16 cellular contexts compared by ENCODE assay signal in the genomic region with DNA sequence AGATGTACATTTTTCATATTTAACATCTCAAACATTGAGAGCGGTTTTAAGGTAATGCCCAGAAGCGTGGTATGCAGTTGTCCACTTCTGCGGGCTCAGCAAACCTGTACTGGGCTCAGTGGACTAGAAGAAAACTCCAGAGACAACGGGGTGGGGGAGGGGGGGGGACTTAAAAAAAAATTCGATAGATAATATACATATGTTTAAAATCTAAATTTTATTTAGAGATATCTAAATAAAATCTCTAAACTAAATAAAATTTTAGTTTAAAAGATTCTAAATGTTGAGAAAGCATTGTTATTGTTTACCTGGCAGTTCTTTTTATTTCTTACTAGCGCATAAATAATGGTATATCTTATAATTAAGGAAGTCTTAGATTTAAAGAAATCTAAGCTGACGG. TPM values are rescaled to one million over a fixed set of nuclear protein-coding genes. Genes with fewer than 3 reads are reported as not detected.
DNase-seq lines count a peak whose midpoint lies in the region; ATAC-seq and TF ChIP-seq lines count a peak whose summit lies in the region.
"Had no signal": no experiment of that assay in that cellular context is flagged by ENCODE, and none has a peak within 500 bp of the region (broad histone marks: within the 10 kb centered on the region; RNA-seq: fewer than 3 reads in every experiment).

No MANE protein-coding gene starts in this region.

- no peak overlapping the region for H3K27ac ChIP-seq in GM23338 (ENCODE audit: low read depth)
- no peak overlapping the region for H3K27ac ChIP-seq in smooth muscle cell (ENCODE audit: low read depth)
- H3K27ac ChIP-seq: cardiac muscle cell, left lung had no signal

- ATAC-seq in activated T-cell treated with anti-CD3 and anti-CD28 coated beads, Interleukin-2, amount 50 U/mL, for 4 hours: no peak
- ATAC-seq in GM23338 (no peak), HG02642 (IDR thresholded peaks at IDR 0.05; ENCODE audit: poor library complexity, unreplicated experiment) (no peak), left lobe of liver (no peak)

- no peaks in the 10 kb centered on the region for H3K9me2 ChIP-seq in GM23338 (ENCODE audit: insufficient read depth)

- H3F3A ChIP-seq in GM23338 (replicated peaks; ENCODE audit: low read depth) (no peaks in the 10 kb centered on the region), smooth muscle cell (ENCODE audit: low read depth) (no peaks in the 10 kb centered on the region)

- no peak for DNase-seq in activated T-cell treated with anti-CD3 and anti-CD28 coated beads, Interleukin-2, amount 50 U/mL, for 4 hours
- DNase-seq in activated T-cell treated with anti-CD3 and anti-CD28 coated beads, Interleukin-2, amount 50 U/mL, for 48 hours: no peak
- DNase-seq in GM23338 (ENCODE audit: low spot score) (no peak), smooth muscle cell (lab: John Stamatoyannopoulos, UW; ENCODE audit: unreplicated experiment) (no peak), left lobe of liver (ENCODE audit: low spot score) (no peak), NCI-H187 (lab: John Stamatoyannopoulos, UW) (no peak)
- DNase-seq in activated naive CD8-positive, alpha-beta T cell treated with anti-CD3 and anti-CD28 coated beads for 36 hours: no peak
- DNase-seq: amniotic stem cell, DMS153, GDM1, left lung had no signal

- H3K36me3 ChIP-seq in GM23338 (ENCODE audit: insufficient read depth) (no peaks in the 10 kb centered on the region), smooth muscle cell (ENCODE audit: low read depth) (no peaks in the 10 kb centered on the region)
- H3K36me3 ChIP-seq: cardiac muscle cell, left lung had no signal

- peaks cover 49% of the 10 kb centered on the region for H3K27me3 ChIP-seq in GM23338 (ENCODE audit: insufficient read depth)
- H3K27me3 ChIP-seq in smooth muscle cell (ENCODE audit: low read depth): peaks cover 65% of the 10 kb centered on the region

- 94% methylated on average over 7 of the region's 7 CpGs for WGBS in smooth muscle cell (ENCODE audit: low lambda C conversion rate)

- no peaks in the 10 kb centered on the region for H4K20me1 ChIP-seq in GM23338 (replicated peaks; ENCODE audit: insufficient read depth)
- no peaks in the 10 kb centered on the region for H4K20me1 ChIP-seq in smooth muscle cell (ENCODE audit: low read depth)

- H3K9me3 ChIP-seq in smooth muscle cell (replicated peaks; ENCODE audit: low read depth): no peaks in the 10 kb centered on the region
- H3K9me3 ChIP-seq: left lung had no signal

- H2AFZ ChIP-seq in GM23338: no peak overlapping the region
- H2AFZ ChIP-seq in smooth muscle cell (ENCODE audit: low read depth): no peak overlapping the region

- H3K27me3 Mint-ChIP-seq in activated T-cell treated with anti-CD3 and anti-CD28 coated beads, Interleukin-2, amount 50 U/mL, for 4 hours (ENCODE audit: low read depth): peaks cover 12% of the 10 kb centered on the region
- peaks cover 21% of the 10 kb centered on the region for H3K27me3 Mint-ChIP-seq in GM23338 (ENCODE audit: insufficient read depth, low read depth, poor library complexity)
- peaks cover 35% of the 10 kb centered on the region for H3K27me3 Mint-ChIP-seq in activated naive CD8-positive, alpha-beta T cell treated with anti-CD3 and anti-CD28 coated beads for 36 hours

- H3K79me2 ChIP-seq in GM23338 (replicated peaks; ENCODE audit: insufficient read depth) (no peaks in the 10 kb centered on the region), smooth muscle cell (ENCODE audit: low read depth) (no peaks in the 10 kb centered on the region)

- no peak overlapping the region for H3K9ac ChIP-seq in smooth muscle cell (ENCODE audit: low read depth)

- H3K4me3 Mint-ChIP-seq in activated T-cell treated with anti-CD3 and anti-CD28 coated beads, Interleukin-2, amount 50 U/mL, for 4 hours: peak overlapping the region; percentile 84
- peak overlapping the region; percentile 77; the same call in 1 of the 3 replicates for H3K4me3 Mint-ChIP-seq in GM23338
- H3K4me3 Mint-ChIP-seq in activated naive CD8-positive, alpha-beta T cell treated with anti-CD3 and anti-CD28 coated beads for 36 hours: no peak overlapping the region

- H3K4me1 ChIP-seq in GM23338 (ENCODE audit: insufficient read depth) (no peaks in the 10 kb centered on the region), smooth muscle cell (ENCODE audit: low read depth) (peaks cover 10% of the 10 kb centered on the region)

- no peaks in the 10 kb centered on the region for H3K9me3 Mint-ChIP-seq in activated T-cell treated with anti-CD3 and anti-CD28 coated beads, Interleukin-2, amount 50 U/mL, for 4 hours
- no peaks in the 10 kb centered on the region for H3K9me3 Mint-ChIP-seq in GM23338
- no peaks in the 10 kb centered on the region for H3K9me3 Mint-ChIP-seq in activated naive CD8-positive, alpha-beta T cell treated with anti-CD3 and anti-CD28 coated beads for 36 hours
- H3K9me3 Mint-ChIP-seq: dendritic cell treated with granulocyte-macrophage colony-stimulating factor and Interleukin-4, amounts not matched to agents 40 ng/mL and 50 ng/mL, for 4 days; mesothelial cell of epicardium had no signal

- no peak overlapping the region for H3K27ac Mint-ChIP-seq in GM23338
- H3K27ac Mint-ChIP-seq in activated naive CD8-positive, alpha-beta T cell treated with anti-CD3 and anti-CD28 coated beads for 36 hours: peak overlapping the region; percentile 42
- H3K27ac Mint-ChIP-seq: CD14-positive monocyte, mesothelial cell of epicardium had no signal

- H3K4me1 Mint-ChIP-seq in activated T-cell treated with anti-CD3 and anti-CD28 coated beads, Interleukin-2, amount 50 U/mL, for 4 hours (ENCODE audit: low read depth): peaks cover 19% of the 10 kb centered on the region
- H3K4me1 Mint-ChIP-seq in GM23338: 0 out of 3 replicates have a peak, but pooled peaks cover 2% of the 10 kb centered on the region
- peaks cover 37% of the 10 kb centered on the region for H3K4me1 Mint-ChIP-seq in activated naive CD8-positive, alpha-beta T cell treated with anti-CD3 and anti-CD28 coated beads for 36 hours

- H3K4me2 ChIP-seq in GM23338 (no peak overlapping the region), smooth muscle cell (no peak overlapping the region)

- no peak overlapping the region for H3K4me3 ChIP-seq in GM23338
- peak overlapping the region; percentile 57 for H3K4me3 ChIP-seq in smooth muscle cell

- peaks cover 11% of the 10 kb centered on the region for H3K36me3 Mint-ChIP-seq in activated T-cell treated with anti-CD3 and anti-CD28 coated beads, Interleukin-2, amount 50 U/mL, for 4 hours (ENCODE audit: insufficient read depth)
- H3K36me3 Mint-ChIP-seq in GM23338 (ENCODE audit: low read depth): no peaks in the 10 kb centered on the region
- peaks cover 30% of the 10 kb centered on the region for H3K36me3 Mint-ChIP-seq in activated naive CD8-positive, alpha-beta T cell treated with anti-CD3 and anti-CD28 coated beads for 36 hours
- H3K36me3 Mint-ChIP-seq: mesothelial cell of epicardium had no signal

- TF ChIP-seq CTCF in GM23338 (conservative IDR thresholded peaks at IDR 0.05; ENCODE audit: low read depth in 2 of 2): no peak
- TF ChIP-seq CTCF in smooth muscle cell (IDR thresholded peaks at IDR 0.05; ENCODE audit: borderline replicate concordance, insufficient read depth, poor library complexity, severe bottlenecking): no peak

TF ChIP-seq in GM23338, 12 proteins besides CTCF, POLR2A, EP300 and RAD21 (continues in another document):
- TF ChIP-seq POLR2AphosphoS5 (IDR thresholded peaks at IDR 0.05; ENCODE audit: low read depth) (no peak), JUNB (IDR thresholded peaks at IDR 0.05; ENCODE audit: unreplicated experiment) (no peak), EZH2 (IDR thresholded peaks at IDR 0.05; ENCODE audit: low read depth, unreplicated experiment) (no peak), CREB1 (CRISPR knock-in tag; IDR thresholded peaks at IDR 0.05; ENCODE audit: low read depth) (no peak), EZH2phosphoT487 (IDR thresholded peaks at IDR 0.05; ENCODE audit: unreplicated experiment) (no peak), NANOG (IDR thresholded peaks at IDR 0.05; ENCODE audit: borderline replicate concordance) (no peak)
- TF ChIP-seq, protein P1, sequence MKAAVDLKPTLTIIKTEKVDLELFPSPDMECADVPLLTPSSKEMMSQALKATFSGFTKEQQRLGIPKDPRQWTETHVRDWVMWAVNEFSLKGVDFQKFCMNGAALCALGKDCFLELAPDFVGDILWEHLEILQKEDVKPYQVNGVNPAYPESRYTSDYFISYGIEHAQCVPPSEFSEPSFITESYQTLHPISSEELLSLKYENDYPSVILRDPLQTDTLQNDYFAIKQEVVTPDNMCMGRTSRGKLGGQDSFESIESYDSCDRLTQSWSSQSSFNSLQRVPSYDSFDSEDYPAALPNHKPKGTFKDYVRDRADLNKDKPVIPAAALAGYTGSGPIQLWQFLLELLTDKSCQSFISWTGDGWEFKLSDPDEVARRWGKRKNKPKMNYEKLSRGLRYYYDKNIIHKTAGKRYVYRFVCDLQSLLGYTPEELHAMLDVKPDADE (IDR thresholded peaks at IDR 0.05): no peak

RNA-seq across cellular contexts. Expression of gene IL12RB2, which starts 1.1 kb away (rescaled TPM):
- 10 to 100 TPM; 75.9 to 87.4 (median 81.2) TPM for total RNA-seq in activated T-cell treated with anti-CD3 and anti-CD28 coated beads, Interleukin-2, amount 50 U/mL, for 4 hours
- 0.31 and 1.7 TPM in 2 replicates for total RNA-seq in GM23338 (2014; rRNA removed; shearing (Covaris generic))
- 0.43 and 0.79 TPM in 2 replicates for polyA plus RNA-seq in GM23338 (2016; fragmentation: Nextera tagmentation; extraction: Ambion mirVana)
- total RNA-seq in activated naive CD8-positive, alpha-beta T cell treated with anti-CD3 and anti-CD28 coated beads for 36 hours: 10 to 100 TPM; 39.8 to 40.2 TPM
- 0.49 TPM in 1 of 2 replicates, not detected in the other for total RNA-seq in smooth muscle cell
- 0.50 TPM in 1 of 2 replicates, not detected in the other for polyA plus RNA-seq in smooth muscle cell
- total RNA-seq in left lobe of liver: 0.43 TPM
- total RNA-seq: cardiac muscle cell had no signal
- polyA plus RNA-seq: CD14-positive monocyte had no signal

Comparison
In these comparisons a context has a peak if more than half of its experiments do, and no peak if none do; other contexts are left out.
1. RNA of gene IL12RB2, which starts 1.1 kb away (total RNA-seq): 75.9 to 87.4 TPM in activated T-cell treated with anti-CD3 and anti-CD28 coated beads, Interleukin-2, amount 50 U/mL, for 4 hours and 39.8 to 40.2 TPM in activated naive CD8-positive, alpha-beta T cell treated with anti-CD3 and anti-CD28 coated beads for 36 hours; 0.31 to 1.7 TPM in GM23338, 0.43 TPM in left lobe of liver (single experiment) and 0.49 TPM in smooth muscle cell; every median in the first group is over 10 times any median in the second.